In genomic region chr1:168202941-168203654, GRCh38 we compare ENCODE assay signal across 12 cellular contexts. TPM values are rescaled to one million over a fixed set of nuclear protein-coding genes. Genes with fewer than 3 reads are reported as not detected.
DNase-seq lines count a peak whose midpoint lies in the region; ATAC-seq and TF ChIP-seq lines count a peak whose summit lies in the region.
"Had no signal": no experiment of that assay in that cellular context is flagged by ENCODE, and none has a peak within 500 bp of the region (broad histone marks: within the 10 kb centered on the region; RNA-seq: fewer than 3 reads in every experiment).

No MANE protein-coding gene starts in this region.

- H3K9me3 ChIP-seq in GM23248 (ENCODE audit: low read depth): no peaks in the 10 kb centered on the region
- no peaks in the 10 kb centered on the region for H3K9me3 ChIP-seq in esophagus muscularis mucosa

- H3K4me3 ChIP-seq in GM23248 (no peak overlapping the region), skeletal muscle cell (ENCODE audit: low read depth, low read length) (no peak overlapping the region), esophagus muscularis mucosa (no peak overlapping the region)

- H3K4me2 ChIP-seq in GM23248 (ENCODE audit: unreplicated experiment): peak overlapping the region; percentile 54

- ATAC-seq in GM19463 (IDR thresholded peaks at IDR 0.05; ENCODE audit: unreplicated experiment): no peak
- no peak for ATAC-seq in HG03342 (IDR thresholded peaks at IDR 0.05; ENCODE audit: unreplicated experiment)
- no peak for ATAC-seq in HG02970 (IDR thresholded peaks at IDR 0.05; ENCODE audit: low FRiP score, unreplicated experiment)
- ATAC-seq: PC-3 had no signal

- 0 to 7% methylated on average over 1 of the region's 1 CpG for WGBS in GM23248 (ENCODE audit: low coverage in 1 of 2, low lambda C conversion rate in 2 of 2, missing lambda C conversion rate in 2 of 2), 2 experiments
- 75% methylated on average over 1 of the region's 1 CpG for WGBS in esophagus muscularis mucosa

- intact Hi-C loops in esophagus muscularis mucosa (cut with DNase I): no loop called here

- peak overlapping the region; percentile 48 for H3K9ac ChIP-seq in GM23248

- DNase-seq in GM23248 (peak; percentile 89), amniotic epithelial cell (ENCODE audit: low read depth) (peak; percentile 92), fibroblast of the conjunctiva (ENCODE audit: low read depth) (peak; percentile 94), skeletal muscle cell (ENCODE audit: low read depth) (peak; percentile 85), esophagus muscularis mucosa (ENCODE audit: extremely low spot score) (no peak)
- DNase-seq: activated T-cell treated with anti-CD3 and anti-CD28 coated beads, Interleukin-2, amount 50 U/mL, for 1 hour; hippocampal formation; NCI-H2171; PC-3 had no signal

- no peak for TF ChIP-seq EP300 in esophagus muscularis mucosa (IDR thresholded peaks at IDR 0.05)

- H3K4me1 ChIP-seq in GM23248 (ENCODE audit: insufficient read depth) (peaks cover 22% of the 10 kb centered on the region), esophagus muscularis mucosa (no peaks in the 10 kb centered on the region)

- no peak for TF ChIP-seq CTCF in esophagus muscularis mucosa (IDR thresholded peaks at IDR 0.05)

- H3K36me3 ChIP-seq in GM23248 (ENCODE audit: low read depth) (peaks cover 33% of the 10 kb centered on the region), esophagus muscularis mucosa (peaks cover 6 to 44% (median 29%) of the 10 kb centered on the region in 4 donors)

- H3K79me2 ChIP-seq in GM23248 (ENCODE audit: insufficient read depth): no peaks in the 10 kb centered on the region

- H3K27ac ChIP-seq in GM23248 (peak overlapping the region; percentile 84), esophagus muscularis mucosa (replicated peaks in 1 of 4) (no peak overlapping the region)

- H3K27me3 ChIP-seq in GM23248 (replicated peaks; ENCODE audit: insufficient read depth) (no peaks in the 10 kb centered on the region), esophagus muscularis mucosa (no peaks in the 10 kb centered on the region)

- H2AFZ ChIP-seq in GM23248: peak overlapping the region; percentile 51

- in situ Hi-C loops in GM23248 (cut with MboI): no loop called here

- no peak for TF ChIP-seq POLR2A in esophagus muscularis mucosa (IDR thresholded peaks at IDR 0.05; ENCODE audit: low read depth)

- no peaks in the 10 kb centered on the region; the same call in 1 of the 2 replicates for H3K9me2 ChIP-seq in GM23248 (ENCODE audit: insufficient read depth)

- peaks cover 48% of the 10 kb centered on the region for H3F3A ChIP-seq in GM23248 (ENCODE audit: insufficient read depth)

- H4K20me1 ChIP-seq in GM23248 (ENCODE audit: insufficient read depth): no peaks in the 10 kb centered on the region

RNA-seq across cellular contexts. Expression of gene SFT2D2, which starts 22.7 kb away (rescaled TPM):
- 38.4 and 38.7 TPM in 2 replicates for total RNA-seq in GM23248 (2014; rRNA removed; shearing (Covaris generic))
- 54.4 and 54.9 TPM in 2 replicates for polyA plus RNA-seq in GM23248 (2016; fragmentation: Nextera tagmentation; extraction: Ambion mirVana)
- 10 to 100 TPM; 27.8 to 35.1 (median 29.9) TPM for total RNA-seq in esophagus muscularis mucosa

RNA-seq across cellular contexts. Expression of gene TIPRL, which starts 24.3 kb away (rescaled TPM):
- 32.9 and 36.6 TPM in 2 replicates for total RNA-seq in GM23248 (2014; rRNA removed; shearing (Covaris generic))
- polyA plus RNA-seq in GM23248 (2016; fragmentation: Nextera tagmentation; extraction: Ambion mirVana): 62.9 and 67.2 TPM in 2 replicates
- total RNA-seq in esophagus muscularis mucosa: 10 to 100 TPM; 19.0 to 25.7 (median 23.5) TPM
